17 cellular contexts compared by ENCODE assay signal in genomic region chr22:25201557-25202273, GRCh38. TPM values are rescaled to one million over a fixed set of nuclear protein-coding genes. Genes with fewer than 3 reads are reported as not detected.
"Had no signal": no experiment of that assay in that cellular context is flagged by ENCODE, and none has a peak within 500 bp of the region (broad histone marks: within the 10 kb centered on the region; RNA-seq: fewer than 3 reads in every experiment).

No MANE protein-coding gene starts in this region.

- H3K27me3 Mint-ChIP-seq: activated CD4-positive, alpha-beta memory T cell treated with anti-CD3 and anti-CD28 coated beads for 36 hours; activated naive CD4-positive, alpha-beta T cell treated with anti-CD3 and anti-CD28 coated beads, Interleukin-2, amount 50 U/mL, for 24 hours; dendritic cell treated with granulocyte-macrophage colony-stimulating factor and Interleukin-4, amounts not matched to agents 40 ng/mL and 50 ng/mL, for 4 days; natural killer cell treated with Interleukin-12 subunit alpha and Interleukin-12 subunit beta and Interleukin-15 and Interleukin-18, amount 100 ng/mL, for 72 hours had no signal

- H3K27ac Mint-ChIP-seq: activated CD4-positive, alpha-beta memory T cell treated with anti-CD3 and anti-CD28 coated beads for 36 hours; activated naive CD4-positive, alpha-beta T cell treated with anti-CD3 and anti-CD28 coated beads, Interleukin-2, amount 50 U/mL, for 24 hours; dendritic cell treated with granulocyte-macrophage colony-stimulating factor and Interleukin-4, amounts not matched to agents 40 ng/mL and 50 ng/mL, for 4 days; mesothelial cell of epicardium; natural killer cell treated with Interleukin-12 subunit alpha and Interleukin-12 subunit beta and Interleukin-15 and Interleukin-18, amount 100 ng/mL, for 72 hours; WTC11 had no signal

- H3K4me3 ChIP-seq: esophagus muscularis mucosa, gastroesophageal sphincter, heart left ventricle, left lung, testis, upper lobe of left lung had no signal

- H3K27ac ChIP-seq: esophagus muscularis mucosa, gastroesophageal sphincter, heart left ventricle, left lung, testis, upper lobe of left lung had no signal

- H3K4me1 ChIP-seq: esophagus muscularis mucosa, gastroesophageal sphincter, heart left ventricle, left lung, testis, upper lobe of left lung had no signal

- H3K36me3 Mint-ChIP-seq: activated CD4-positive, alpha-beta memory T cell treated with anti-CD3 and anti-CD28 coated beads for 36 hours; activated naive CD4-positive, alpha-beta T cell treated with anti-CD3 and anti-CD28 coated beads, Interleukin-2, amount 50 U/mL, for 24 hours; mesothelial cell of epicardium; natural killer cell treated with Interleukin-12 subunit alpha and Interleukin-12 subunit beta and Interleukin-15 and Interleukin-18, amount 100 ng/mL, for 72 hours; WTC11 had no signal

- H3K4me1 Mint-ChIP-seq: activated naive CD4-positive, alpha-beta T cell treated with anti-CD3 and anti-CD28 coated beads, Interleukin-2, amount 50 U/mL, for 24 hours; mesothelial cell of epicardium; WTC11 had no signal

- H3K27me3 ChIP-seq: esophagus muscularis mucosa, gastroesophageal sphincter, heart left ventricle, left lung, testis, upper lobe of left lung had no signal

- H3K9me3 ChIP-seq: esophagus muscularis mucosa, gastroesophageal sphincter, heart left ventricle, left lung, testis, upper lobe of left lung had no signal

- H3K9me3 Mint-ChIP-seq: activated CD4-positive, alpha-beta memory T cell treated with anti-CD3 and anti-CD28 coated beads for 36 hours; activated naive CD4-positive, alpha-beta T cell treated with anti-CD3 and anti-CD28 coated beads, Interleukin-2, amount 50 U/mL, for 24 hours; activated T-cell treated with anti-CD3 and anti-CD28 coated beads, Interleukin-2, amount 50 U/mL, for 4 hours; dendritic cell treated with granulocyte-macrophage colony-stimulating factor and Interleukin-4, amounts not matched to agents 40 ng/mL and 50 ng/mL, for 4 days; mesothelial cell of epicardium; natural killer cell treated with Interleukin-12 subunit alpha and Interleukin-12 subunit beta and Interleukin-15 and Interleukin-18, amount 100 ng/mL, for 72 hours; WTC11 had no signal

- H3K4me3 Mint-ChIP-seq: activated CD4-positive, alpha-beta memory T cell treated with anti-CD3 and anti-CD28 coated beads for 36 hours; activated naive CD4-positive, alpha-beta T cell treated with anti-CD3 and anti-CD28 coated beads, Interleukin-2, amount 50 U/mL, for 24 hours; activated T-cell treated with anti-CD3 and anti-CD28 coated beads, Interleukin-2, amount 50 U/mL, for 4 hours; dendritic cell treated with granulocyte-macrophage colony-stimulating factor and Interleukin-4, amounts not matched to agents 40 ng/mL and 50 ng/mL, for 4 days; mesothelial cell of epicardium; natural killer cell treated with Interleukin-12 subunit alpha and Interleukin-12 subunit beta and Interleukin-15 and Interleukin-18, amount 100 ng/mL, for 72 hours; WTC11 had no signal

RNA-seq across cellular contexts. Expression of gene CRYBB3, which starts 2.1 kb away (rescaled TPM):
- total RNA-seq: cerebellum, esophagus muscularis mucosa, gastroesophageal sphincter, kidney epithelial cell, posterior vena cava had no signal

RNA-seq across cellular contexts. Expression of gene CRYBB2, which starts 17.7 kb away (rescaled TPM):
- total RNA-seq: activated CD4-positive, alpha-beta memory T cell treated with anti-CD3 and anti-CD28 coated beads for 36 hours; cerebellum; gastroesophageal sphincter; heart left ventricle; kidney epithelial cell; left lung; lung microvascular endothelial cell; mesothelial cell of epicardium; natural killer cell treated with Interleukin-12 subunit alpha and Interleukin-12 subunit beta and Interleukin-15 and Interleukin-18, amount 100 ng/mL, for 72 hours; posterior vena cava had no signal
